In the genomic region with DNA sequence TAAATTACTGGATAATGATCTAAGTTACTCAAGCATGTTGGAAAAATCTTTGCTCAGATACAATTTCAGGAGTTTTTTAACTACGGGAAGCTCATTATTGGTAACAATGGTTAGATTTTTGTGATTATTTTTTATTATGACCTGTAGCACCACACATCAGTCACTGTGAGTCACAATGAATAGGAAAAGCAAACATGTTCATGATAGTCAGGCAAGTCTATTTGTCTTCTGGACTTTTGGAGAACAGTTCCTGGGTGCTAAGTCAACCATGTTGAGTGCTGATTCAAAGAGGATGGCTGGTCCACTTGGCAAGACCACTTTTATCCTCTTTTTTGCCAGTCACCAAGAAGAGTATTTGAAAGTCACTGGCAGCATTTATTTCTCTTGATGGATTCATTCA, we compare ENCODE assay signal across 19 cellular contexts.
DNase-seq lines count a peak whose midpoint lies in the region; ATAC-seq and TF ChIP-seq lines count a peak whose summit lies in the region.
"Had no signal": no experiment of that assay in that cellular context is flagged by ENCODE, and none has a peak within 500 bp of the region (broad histone marks: within the 10 kb centered on the region; RNA-seq: fewer than 3 reads in every experiment).

No MANE protein-coding gene starts in this region.

- no peak overlapping the region for H3K27ac Mint-ChIP-seq in MCF 10A (ENCODE audit: low read depth, unreplicated experiment)
- H3K27ac Mint-ChIP-seq: B cell, CD14-positive monocyte, T-cell had no signal

- CTCF ChIA-PET in mammary epithelial cell (lab: Charles Lee; ENCODE audit: low non-redundant PET) (no interaction called here), MCF 10A (lab: Yijun Ruan, JAX) (interaction anchor here (1.0 kb wide), 1 partner anchor 13 kb away, joined by 3 read pairs; no protein-coding TSS in a partner anchor)

- no peak overlapping the region for H3K4me2 ChIP-seq in mammary epithelial cell (ENCODE audit: insufficient read depth, low read depth, low read length)
- H3K4me2 ChIP-seq: A549 had no signal

- dilution Hi-C loops in mammary epithelial cell (cut with HindIII; ENCODE audit: low sequenced_read_pairs), result no loop called here

- no peaks in the 10 kb centered on the region for H3K27me3 Mint-ChIP-seq in MCF 10A (ENCODE audit: insufficient read depth, unreplicated experiment)

- POLR2A ChIA-PET in MCF 10A (lab: Yijun Ruan, JAX), result no interaction called here

- H3K27me3 ChIP-seq in mammary epithelial cell (ENCODE audit: insufficient read depth, low read length), result no peaks in the 10 kb centered on the region
- no peaks in the 10 kb centered on the region for H3K27me3 ChIP-seq in ascending aorta
- H3K27me3 ChIP-seq in upper lobe of left lung, result no peaks in the 10 kb centered on the region

- no peak overlapping the region for H3K9ac ChIP-seq in mammary epithelial cell (ENCODE audit: insufficient read depth, low read length)

- DNase-seq in mammary epithelial cell (peak; percentile 58), MCF 10A (ENCODE audit: unreplicated experiment) (no peak), NCI-H69 (lab: John Stamatoyannopoulos, UW) (peak; percentile 33), epithelial cell of prostate (ENCODE audit: low read depth, low spot score) (peak; percentile 12), ascending aorta (ENCODE audit: low spot score in 2 of 2) (no peak), upper lobe of left lung (no peak)
- DNase-seq: GDM1, Karpas-422, NCI-H1417, NCI-H187, NCI-H526, T-cell had no signal

- in situ Hi-C loops in mammary epithelial cell (cut with MboI; ENCODE audit: low sequenced_read_pairs in 2 of 2), result no loop called here

- TF ChIP-seq POLR2A in upper lobe of left lung (IDR thresholded peaks at IDR 0.05), result no peak

- no peak overlapping the region for H3K4me3 Mint-ChIP-seq in MCF 10A (ENCODE audit: unreplicated experiment)
- H3K4me3 Mint-ChIP-seq: B cell, CD14-positive monocyte, T-cell had no signal

- TF ChIP-seq EP300 in upper lobe of left lung (IDR thresholded peaks at IDR 0.05), result no peak

- ATAC-seq in GM18907 (IDR thresholded peaks at IDR 0.05; ENCODE audit: unreplicated experiment), result no peak
- ATAC-seq in GM21381 (IDR thresholded peaks at IDR 0.05; ENCODE audit: unreplicated experiment), result no peak
- ATAC-seq in upper lobe of left lung (ENCODE audit: low FRiP score in 2 of 2), result no peak
- ATAC-seq: A549, SK-N-SH treated with all-trans-retinoic acid at 6 μM for 48 hours, T-cell had no signal

- H3K4me1 Mint-ChIP-seq in MCF 10A (ENCODE audit: insufficient read depth, unreplicated experiment), result peaks cover 8% of the 10 kb centered on the region
- H3K4me1 Mint-ChIP-seq: CD14-positive monocyte, T-cell had no signal

- H3K27ac ChIP-seq in mammary epithelial cell (ENCODE audit: insufficient read depth, low read depth, low read length), result no peak overlapping the region
- no peak overlapping the region for H3K27ac ChIP-seq in epithelial cell of prostate
- no peak overlapping the region for H3K27ac ChIP-seq in ascending aorta
- no peak overlapping the region for H3K27ac ChIP-seq in upper lobe of left lung
- H3K27ac ChIP-seq: A549, RWPE1 had no signal

- 73% methylated on average over 1 of the region's 1 CpG for WGBS in mammary epithelial cell (ENCODE audit: low coverage, missing lambda C conversion rate)
- WGBS in upper lobe of left lung, 2 donors, result 81 to 88% methylated on average over 1 of the region's 1 CpG

- no TSS peak for BruUV-seq in mammary epithelial cell (replicated peaks; lab: Mats Ljungman, UMichigan)
- no TSS peak for BruUV-seq in MCF 10A (replicated peaks; lab: Mats Ljungman, UMichigan)

- H3K9me3 ChIP-seq in mammary epithelial cell (replicated peaks; ENCODE audit: insufficient read depth, low read length) (no peaks in the 10 kb centered on the region), ascending aorta (no peaks in the 10 kb centered on the region), upper lobe of left lung (no peaks in the 10 kb centered on the region)
- H3K9me3 ChIP-seq: A549 had no signal

- no peaks in the 10 kb centered on the region for H3K79me2 ChIP-seq in mammary epithelial cell (ENCODE audit: insufficient read depth, low read length)

- TF ChIP-seq CTCF in mammary epithelial cell (conservative IDR thresholded peaks at IDR 0.05 in 1 of 2, IDR thresholded peaks at IDR 0.05 in 1 of 2; ENCODE audit: extremely low read depth in 1 of 2, insufficient read depth in 1 of 2, low read depth in 1 of 2, low read length in 2 of 2) (no peak), MCF 10A (IDR thresholded peaks at IDR 0.05; ENCODE audit: unreplicated experiment) (no peak), ascending aorta (IDR thresholded peaks at IDR 0.05) (no peak), upper lobe of left lung (IDR thresholded peaks at IDR 0.05) (no peak)

- H3K4me1 ChIP-seq in mammary epithelial cell (ENCODE audit: insufficient read depth, low read length), result peaks cover 2% of the 10 kb centered on the region
- H3K4me1 ChIP-seq in ascending aorta, result no peaks in the 10 kb centered on the region
- H3K4me1 ChIP-seq in upper lobe of left lung, result no peaks in the 10 kb centered on the region

- H3K36me3 ChIP-seq in mammary epithelial cell (ENCODE audit: insufficient read depth, low read length), result no peaks in the 10 kb centered on the region
- H3K36me3 ChIP-seq in ascending aorta, result no peaks in the 10 kb centered on the region
- no peaks in the 10 kb centered on the region for H3K36me3 ChIP-seq in upper lobe of left lung

- intact Hi-C loops in mammary epithelial cell (cut with micrococcal nuclease) (no loop called here), MCF 10A (cut with micrococcal nuclease) (no loop called here), ascending aorta (cut with DNase I) (no loop called here)

- H2AFZ ChIP-seq in mammary epithelial cell (ENCODE audit: low read depth, low read length), result no peak overlapping the region

- H3K9me3 Mint-ChIP-seq in MCF 10A (ENCODE audit: unreplicated experiment), result no peaks in the 10 kb centered on the region

- no peak overlapping the region for H3K4me3 ChIP-seq in mammary epithelial cell (replicated peaks in 1 of 3; ENCODE audit: insufficient read depth in 1 of 3, low read depth in 2 of 3, low read length in 3 of 3)
- H3K4me3 ChIP-seq in ascending aorta, result no peak overlapping the region
- H3K4me3 ChIP-seq in upper lobe of left lung, result no peak overlapping the region
- H3K4me3 ChIP-seq: A549 had no signal

- H3K36me3 Mint-ChIP-seq in MCF 10A (ENCODE audit: insufficient read depth, unreplicated experiment), result no peaks in the 10 kb centered on the region
- H3K36me3 Mint-ChIP-seq: CD14-positive monocyte, T-cell had no signal

- H4K20me1 ChIP-seq in mammary epithelial cell (ENCODE audit: insufficient read depth, low read length), result no peaks in the 10 kb centered on the region

Comparison
In these comparisons a context has a peak if more than half of its experiments do, and no peak if none do; other contexts are left out.
1. DNase-seq: peak in mammary epithelial cell (single experiment), NCI-H69 (single experiment) and epithelial cell of prostate (single experiment); none in MCF 10A (single experiment), ascending aorta (0 of 2) and upper lobe of left lung (0 of 2).